ENCODE assay signal across 29 cellular contexts in genomic region chr7:50957427-50957826, GRCh38.
A peak's percentile ranks its signal among the peaks of the same experiment; 100 is the strongest.
DNase-seq lines count a peak whose midpoint lies in the region; ATAC-seq and TF ChIP-seq lines count a peak whose summit lies in the region.
"Had no signal": no experiment of that assay in that cellular context is flagged by ENCODE, and none has a peak within 500 bp of the region (broad histone marks: within the 10 kb centered on the region; RNA-seq: fewer than 3 reads in every experiment).

No MANE protein-coding gene starts in this region.

- H3K9me3 ChIP-seq in HUES48 (ENCODE audit: control insufficient read depth, insufficient read depth, low read length): no peaks in the 10 kb centered on the region
- H3K9me3 ChIP-seq in uterus: no peaks in the 10 kb centered on the region
- H3K9me3 ChIP-seq: breast epithelium, prostate gland, thoracic aorta had no signal

- TF ChIP-seq POLR2A in uterus (IDR thresholded peaks at IDR 0.05): no peak

- H3K4me1 ChIP-seq in HUES48 (ENCODE audit: control insufficient read depth, insufficient read depth, low read length) (no peaks in the 10 kb centered on the region), uterus (no peaks in the 10 kb centered on the region)
- H3K4me1 ChIP-seq: breast epithelium, prostate gland had no signal

- no peak overlapping the region for H3K9ac ChIP-seq in HUES48 (ENCODE audit: low read depth, low read length)

- H3K27me3 Mint-ChIP-seq in nephron progenitor cell (ENCODE audit: low read depth, poor library complexity): peaks cover 14% of the 10 kb centered on the region
- H3K27me3 Mint-ChIP-seq: naive B cell had no signal

- peak; percentile 4 for DNase-seq in NCI-H345 treated with DMSO at 0.1 percent for 48 hours (lab: John Stamatoyannopoulos, UW; ENCODE audit: unreplicated experiment)
- no peak for DNase-seq in NCI-H345 (lab: John Stamatoyannopoulos, UW)
- peak; percentile 76 for DNase-seq in dermis blood vessel endothelial cell
- DNase-seq in nephron progenitor cell: no peak
- no peak for DNase-seq in uterus
- no peak for DNase-seq in SKM-1 (lab: John Stamatoyannopoulos, UW; ENCODE audit: unreplicated experiment)
- DNase-seq: activated CD4-positive, alpha-beta memory T cell treated with anti-CD3 and anti-CD28 coated beads for 36 hours; activated CD8-positive, alpha-beta memory T cell treated with anti-CD3 and anti-CD28 coated beads, Interleukin-2, amount 50 U/mL, for 4 hours; activated naive CD4-positive, alpha-beta T cell treated with anti-CD3 and anti-CD28 coated beads, Interleukin-2, amount 10 ng/mL, durations not matched to agents 7 days and 5 days; amygdala; CD4-positive, alpha-beta memory T cell; effector memory CD8-positive, alpha-beta T cell; GDM1; H9; hippocampal formation; immature natural killer cell; naive B cell; NCI-H2171; NCI-H526; stimulated activated CD4-positive, alpha-beta T cell treated with anti-CD3 and anti-CD28 coated beads, Interleukin-15, amount 100 ng/mL, for 24 hours; stimulated activated naive CD4-positive, alpha-beta T cell treated with Interleukin-2 at 50 U/mL for 16 hours had no signal

- H3K4me1 Mint-ChIP-seq in nephron progenitor cell: peaks cover 36% of the 10 kb centered on the region
- H3K4me1 Mint-ChIP-seq: activated naive CD4-positive, alpha-beta T cell treated with anti-CD3 and anti-CD28 coated beads, Interleukin-2, amount 10 ng/mL, durations not matched to agents 7 days and 5 days; CD4-positive, alpha-beta memory T cell; immature natural killer cell had no signal

- H3K36me3 Mint-ChIP-seq in nephron progenitor cell (ENCODE audit: low read depth): no peaks in the 10 kb centered on the region
- H3K36me3 Mint-ChIP-seq: activated CD4-positive, alpha-beta memory T cell treated with anti-CD3 and anti-CD28 coated beads for 36 hours; activated naive CD4-positive, alpha-beta T cell treated with anti-CD3 and anti-CD28 coated beads, Interleukin-2, amount 10 ng/mL, durations not matched to agents 7 days and 5 days; CD4-positive, alpha-beta memory T cell; immature natural killer cell; naive B cell had no signal

- H3K4me3 Mint-ChIP-seq in nephron progenitor cell: no peak overlapping the region
- H3K4me3 Mint-ChIP-seq: activated CD4-positive, alpha-beta memory T cell treated with anti-CD3 and anti-CD28 coated beads for 36 hours; activated naive CD4-positive, alpha-beta T cell treated with anti-CD3 and anti-CD28 coated beads, Interleukin-2, amount 10 ng/mL, durations not matched to agents 7 days and 5 days; activated T-helper 1 cell treated with anti-CD3 and anti-CD28 coated beads, Interleukin-12 subunit alpha, Interleukin-12 subunit beta, Interleukin-2, Interleukin-4 antibody, amounts not matched to agents 30 ng/mL and 10 ng/mL and 1 ng/mL, durations not matched to agents 14 hours and 24 hours and 36 hours; CD4-positive, alpha-beta memory T cell; effector memory CD8-positive, alpha-beta T cell; H9; immature natural killer cell; naive B cell had no signal

- H3K36me3 ChIP-seq in HUES48 (ENCODE audit: control insufficient read depth, insufficient read depth, low read length) (no peaks in the 10 kb centered on the region), uterus (no peaks in the 10 kb centered on the region)
- H3K36me3 ChIP-seq: breast epithelium, prostate gland, thoracic aorta had no signal

- H3K9me3 Mint-ChIP-seq in nephron progenitor cell: peaks cover 6% of the 10 kb centered on the region
- H3K9me3 Mint-ChIP-seq: activated CD4-positive, alpha-beta memory T cell treated with anti-CD3 and anti-CD28 coated beads for 36 hours; activated naive CD4-positive, alpha-beta T cell treated with anti-CD3 and anti-CD28 coated beads, Interleukin-2, amount 10 ng/mL, durations not matched to agents 7 days and 5 days; activated T-helper 1 cell treated with anti-CD3 and anti-CD28 coated beads, Interleukin-12 subunit alpha, Interleukin-12 subunit beta, Interleukin-2, Interleukin-4 antibody, amounts not matched to agents 30 ng/mL and 10 ng/mL and 1 ng/mL, durations not matched to agents 14 hours and 24 hours and 36 hours; effector memory CD8-positive, alpha-beta T cell; naive B cell had no signal

- H3K27ac ChIP-seq in HUES48 (ENCODE audit: low read depth, low read length) (peak overlapping the region; percentile 43), uterus (no peak overlapping the region)
- H3K27ac ChIP-seq: breast epithelium, coronary artery, prostate gland, thoracic aorta had no signal

- H3K4me3 ChIP-seq in HUES48 (ENCODE audit: low read depth, low read length) (no peak overlapping the region), uterus (no peak overlapping the region)
- H3K4me3 ChIP-seq: breast epithelium, coronary artery, K562, prostate gland, thoracic aorta had no signal

- TF ChIP-seq CTCF in nephron progenitor cell (IDR thresholded peaks at IDR 0.05) (no peak), uterus (IDR thresholded peaks at IDR 0.05) (no peak)

- H3K27ac Mint-ChIP-seq in nephron progenitor cell: peak overlapping the region; percentile 54
- H3K27ac Mint-ChIP-seq: activated CD4-positive, alpha-beta memory T cell treated with anti-CD3 and anti-CD28 coated beads for 36 hours; activated naive CD4-positive, alpha-beta T cell treated with anti-CD3 and anti-CD28 coated beads, Interleukin-2, amount 10 ng/mL, durations not matched to agents 7 days and 5 days; activated T-helper 1 cell treated with anti-CD3 and anti-CD28 coated beads, Interleukin-12 subunit alpha, Interleukin-12 subunit beta, Interleukin-2, Interleukin-4 antibody, amounts not matched to agents 30 ng/mL and 10 ng/mL and 1 ng/mL, durations not matched to agents 14 hours and 24 hours and 36 hours; CD4-positive, alpha-beta memory T cell; effector memory CD8-positive, alpha-beta T cell; H9; immature natural killer cell had no signal

- intact Hi-C loops in uterus (cut with DNase I; ENCODE audit: low total_unique reads): no loop called here

- no peak for ATAC-seq in HG02870 (IDR thresholded peaks at IDR 0.05; ENCODE audit: unreplicated experiment)
- ATAC-seq: effector memory CD8-positive, alpha-beta T cell; K562 had no signal

- H3K27me3 ChIP-seq in HUES48 (ENCODE audit: control insufficient read depth, insufficient read depth, low read length) (peaks cover 68% of the 10 kb centered on the region), uterus (no peaks in the 10 kb centered on the region)
- H3K27me3 ChIP-seq: breast epithelium had no signal

Comparison
In these comparisons a context has a peak if more than half of its experiments do, and no peak if none do; other contexts are left out.
1. DNase-seq: peak in NCI-H345 treated with DMSO at 0.1 percent for 48 hours (single experiment) and dermis blood vessel endothelial cell (single experiment); none in NCI-H345 (single experiment), nephron progenitor cell (single experiment), uterus (0 of 2) and SKM-1 (single experiment).